Comparison of ENCODE assay signal across 1 cellular context in genomic region chr6:43990627-43991619, GRCh38.
A peak's percentile ranks its signal among the peaks of the same experiment; 100 is the strongest.
TF ChIP-seq lines count a peak whose summit lies in the region.

No MANE protein-coding gene starts in this region.

TF ChIP-seq in HepG2, 621 proteins besides CTCF, POLR2A, EP300 and RAD21 (continued from another document and continues in another):
- TF ChIP-seq ZNF367 (CRISPR knock-in tag; IDR thresholded peaks at IDR 0.05; ENCODE audit: borderline replicate concordance): peak; percentile 81; the same call in 1 of the 2 replicates
- TF ChIP-seq ZBTB42 (CRISPR knock-in tag; IDR thresholded peaks at IDR 0.05): peak; percentile 94
- peak; percentile 85 for TF ChIP-seq MLX (CRISPR knock-in tag; IDR thresholded peaks at IDR 0.05)
- TF ChIP-seq YEATS2 (CRISPR knock-in tag; IDR thresholded peaks at IDR 0.05; ENCODE audit: borderline replicate concordance): peak; percentile 43; the same call in 1 of the 2 replicates
- TF ChIP-seq MIXL1 (CRISPR knock-in tag; IDR thresholded peaks at IDR 0.05): peak; percentile 63
- no peak; the same call in 1 of the 2 replicates for TF ChIP-seq HES4 (CRISPR knock-in tag; IDR thresholded peaks at IDR 0.05; ENCODE audit: borderline replicate concordance)
- peak; percentile 100 for TF ChIP-seq RXRA (CRISPR knock-in tag; IDR thresholded peaks at IDR 0.05)
- no peak for TF ChIP-seq U2AF1 (optimal IDR thresholded peaks at IDR 0.05; ENCODE audit: low read depth, low read length)
- peak; percentile 39; the same call in 1 of the 2 replicates for TF ChIP-seq ATF7-NPFF (CRISPR knock-in tag; IDR thresholded peaks at IDR 0.05; ENCODE audit: low read depth)
- 0 out of 2 replicates have a peak, but pooled peaks have one; percentile 28 for TF ChIP-seq ZSCAN12 (CRISPR knock-in tag; IDR thresholded peaks at IDR 0.05)
- TF ChIP-seq PRMT3 (CRISPR knock-in tag; IDR thresholded peaks at IDR 0.05; ENCODE audit: borderline replicate concordance, low read depth): no peak
- no peak for TF ChIP-seq ZBTB14 (CRISPR knock-in tag; IDR thresholded peaks at IDR 0.05)
- peak; percentile 74 for TF ChIP-seq HNF4A (CRISPR knock-in tag; IDR thresholded peaks at IDR 0.05)
- TF ChIP-seq TFDP2 (CRISPR knock-in tag; IDR thresholded peaks at IDR 0.05): no peak; the same call in 1 of the 2 replicates
- no peak for TF ChIP-seq MTF2 (CRISPR knock-in tag; IDR thresholded peaks at IDR 0.05; ENCODE audit: borderline replicate concordance)
- no peak for TF ChIP-seq SIN3B (IDR thresholded peaks at IDR 0.05; ENCODE audit: low read length)
- TF ChIP-seq AGO1 (IDR thresholded peaks at IDR 0.05; ENCODE audit: low read depth, low read length, poor library complexity, severe bottlenecking): no peak
- TF ChIP-seq MTA3 (CRISPR knock-in tag; IDR thresholded peaks at IDR 0.05): no peak
- TF ChIP-seq ZNF660 (CRISPR knock-in tag; IDR thresholded peaks at IDR 0.05; ENCODE audit: borderline replicate concordance, low read depth): no peak
- no peak for TF ChIP-seq ZNF234 (CRISPR knock-in tag; conservative IDR thresholded peaks at IDR 0.05)
- TF ChIP-seq SKIL (CRISPR knock-in tag; IDR thresholded peaks at IDR 0.05; ENCODE audit: borderline replicate concordance): peak; percentile 100
- TF ChIP-seq ZNF160 (CRISPR knock-in tag; IDR thresholded peaks at IDR 0.05): peak; percentile 77; the same call in 1 of the 2 replicates
- TF ChIP-seq TRIM24 (CRISPR knock-in tag; IDR thresholded peaks at IDR 0.05): no peak
- no peak for TF ChIP-seq CHCHD3 (CRISPR knock-in tag; IDR thresholded peaks at IDR 0.05)
- TF ChIP-seq MBNL3 (CRISPR knock-in tag; conservative IDR thresholded peaks at IDR 0.05): no peak
- TF ChIP-seq ZNF614 (CRISPR knock-in tag; IDR thresholded peaks at IDR 0.05; ENCODE audit: borderline replicate concordance): peak; percentile 79
- no peak for TF ChIP-seq HOXA9 (CRISPR knock-in tag; IDR thresholded peaks at IDR 0.05; ENCODE audit: borderline replicate concordance)
- peak; percentile 88 for TF ChIP-seq NKX3-1 (CRISPR knock-in tag; IDR thresholded peaks at IDR 0.05)
- TF ChIP-seq KDM5B (CRISPR knock-in tag; IDR thresholded peaks at IDR 0.05; ENCODE audit: borderline replicate concordance): peak; percentile 90
- peak; percentile 67; the same call in 1 of the 2 replicates for TF ChIP-seq TOPORS (CRISPR knock-in tag; IDR thresholded peaks at IDR 0.05)
- TF ChIP-seq CREM (IDR thresholded peaks at IDR 0.05): peak; percentile 90
- TF ChIP-seq CREM (CRISPR knock-in tag; IDR thresholded peaks at IDR 0.05): no peak
- no peak for TF ChIP-seq ZNF512B (CRISPR knock-in tag; IDR thresholded peaks at IDR 0.05; ENCODE audit: borderline replicate concordance)
- TF ChIP-seq CBX2 (IDR thresholded peaks at IDR 0.05; ENCODE audit: low read depth, low read length): no peak
- peak; percentile 63; the same call in 1 of the 2 replicates for TF ChIP-seq CBX2 (CRISPR knock-in tag; IDR thresholded peaks at IDR 0.05; ENCODE audit: low read depth)
- TF ChIP-seq ZNF546 (CRISPR knock-in tag; conservative IDR thresholded peaks at IDR 0.05): peak; percentile 95
- no peak for TF ChIP-seq LBX2 (CRISPR knock-in tag; IDR thresholded peaks at IDR 0.05; ENCODE audit: borderline replicate concordance)
- TF ChIP-seq ZBTB7A (CRISPR knock-in tag; IDR thresholded peaks at IDR 0.05): peak; percentile 62; the same call in 1 of the 2 replicates
- TF ChIP-seq NBN (conservative IDR thresholded peaks at IDR 0.05): no peak
- no peak for TF ChIP-seq ZFAT (CRISPR knock-in tag; conservative IDR thresholded peaks at IDR 0.05)
- TF ChIP-seq TBX2 (CRISPR knock-in tag; IDR thresholded peaks at IDR 0.05; ENCODE audit: borderline replicate concordance): peak; percentile 91
- TF ChIP-seq MED8 (CRISPR knock-in tag; IDR thresholded peaks at IDR 0.05; ENCODE audit: insufficient replicate concordance): no peak
- TF ChIP-seq ZNF20 (CRISPR knock-in tag; IDR thresholded peaks at IDR 0.05): no peak
- no peak for TF ChIP-seq SRSF4 (IDR thresholded peaks at IDR 0.05; ENCODE audit: low read depth, low read length, poor library complexity, severe bottlenecking)
- TF ChIP-seq SRY (CRISPR knock-in tag; IDR thresholded peaks at IDR 0.05): peak; percentile 64
- TF ChIP-seq MLLT10 (CRISPR knock-in tag; IDR thresholded peaks at IDR 0.05): no peak
- peak; percentile 55; the same call in 1 of the 2 replicates for TF ChIP-seq TCF7 (IDR thresholded peaks at IDR 0.05; ENCODE audit: low read depth)
- TF ChIP-seq PRDM15 (CRISPR knock-in tag; IDR thresholded peaks at IDR 0.05): no peak; the same call in 1 of the 2 replicates
- TF ChIP-seq ZNF691 (CRISPR knock-in tag; IDR thresholded peaks at IDR 0.05; ENCODE audit: borderline replicate concordance, low read depth): peak; percentile 57; the same call in 1 of the 2 replicates
- peak; percentile 89; the same call in 1 of the 2 replicates for TF ChIP-seq ZBTB10 (CRISPR knock-in tag; IDR thresholded peaks at IDR 0.05; ENCODE audit: borderline replicate concordance)
- TF ChIP-seq SRSF9 (IDR thresholded peaks at IDR 0.05; ENCODE audit: borderline replicate concordance, insufficient read depth, low read depth, low read length, poor library complexity, severe bottlenecking): no peak
- no peak for TF ChIP-seq ZNF678 (CRISPR knock-in tag; IDR thresholded peaks at IDR 0.05)
- no peak for TF ChIP-seq SOX6 (IDR thresholded peaks at IDR 0.05)
- TF ChIP-seq SOX6 (CRISPR knock-in tag; IDR thresholded peaks at IDR 0.05): peak; percentile 97
- TF ChIP-seq ZNF777 (CRISPR knock-in tag; IDR thresholded peaks at IDR 0.05): 0 out of 2 replicates have a peak, but pooled peaks have one; percentile 37
- peak; percentile 47 for TF ChIP-seq XRCC5 (optimal IDR thresholded peaks at IDR 0.05; ENCODE audit: low read length)
